In genomic region chr17:7019406-7019805, GRCh38 we compare ENCODE assay signal across 10 cellular contexts. TPM values are rescaled to one million over a fixed set of nuclear protein-coding genes. Genes with fewer than 3 reads are reported as not detected.
DNase-seq lines count a peak whose midpoint lies in the region; ATAC-seq, FAIRE-seq and TF ChIP-seq lines count a peak whose summit lies in the region.
"Had no signal": no experiment of that assay in that cellular context is flagged by ENCODE, and none has a peak within 500 bp of the region (broad histone marks: within the 10 kb centered on the region; RNA-seq: fewer than 3 reads in every experiment).

No MANE protein-coding gene starts in this region.

- H3K9ac ChIP-seq in endothelial cell of umbilical vein (replicated peaks; ENCODE audit: extremely low read depth, insufficient read depth, low read length), result peak overlapping the region; percentile 100
- H3K9ac ChIP-seq in neural progenitor cell, result no peak overlapping the region

- no TSS peak for BruUV-seq in endothelial cell of umbilical vein (replicated peaks; lab: Mats Ljungman, UMichigan)

- H3K36me3 ChIP-seq in right atrium auricular region, result peaks cover 7% of the 10 kb centered on the region
- peaks cover 4 to 5% of the 10 kb centered on the region in 2 experiments for H3K36me3 ChIP-seq in endothelial cell of umbilical vein (ENCODE audit: control insufficient read depth in 2 of 2, extremely low read depth in 1 of 2, insufficient read depth in 2 of 2, low read length in 2 of 2)
- no peaks in the 10 kb centered on the region for H3K36me3 ChIP-seq in neural progenitor cell
- no peaks in the 10 kb centered on the region for H3K36me3 ChIP-seq in uterus

- peaks cover 27% of the 10 kb centered on the region for H3K27me3 Mint-ChIP-seq in neural progenitor cell (ENCODE audit: insufficient read depth, low read depth)
- peaks cover 11% of the 10 kb centered on the region for H3K27me3 Mint-ChIP-seq in activated T-cell treated with anti-CD3 and anti-CD28 coated beads, Interleukin-2, amount 50 U/mL, for 24 hours

- H3K4me1 Mint-ChIP-seq in neural progenitor cell, result peaks cover 63% of the 10 kb centered on the region
- peaks cover 64% of the 10 kb centered on the region for H3K4me1 Mint-ChIP-seq in activated T-cell treated with anti-CD3 and anti-CD28 coated beads, Interleukin-2, amount 50 U/mL, for 24 hours (ENCODE audit: low read depth)

- H4K20me1 ChIP-seq in endothelial cell of umbilical vein (replicated peaks; ENCODE audit: control insufficient read depth, extremely low read depth, insufficient read depth, low read length) (no peaks in the 10 kb centered on the region), neural progenitor cell (ENCODE audit: low read depth) (no peaks in the 10 kb centered on the region)

- H3K27me3 ChIP-seq in right atrium auricular region (peaks cover 0 to 5% of the 10 kb centered on the region in 2 donors), endothelial cell of umbilical vein (ENCODE audit: control insufficient read depth in 2 of 2, insufficient read depth in 2 of 2, low read length in 2 of 2) (no peaks in the 10 kb centered on the region), neural progenitor cell (peaks cover 43% of the 10 kb centered on the region), uterus (peaks cover 0 to 15% of the 10 kb centered on the region in 2 donors)

- H3K4me1 ChIP-seq in right atrium auricular region (peaks cover 0 to 62% of the 10 kb centered on the region in 2 donors), endothelial cell of umbilical vein (ENCODE audit: control insufficient read depth, extremely low read depth, insufficient read depth, low read length) (peaks cover 47% of the 10 kb centered on the region), neural progenitor cell (peaks cover 6% of the 10 kb centered on the region), uterus (peaks cover 4 to 6% of the 10 kb centered on the region in 2 donors)

- peak overlapping the region; percentile 58 to 60 for H3K4me3 ChIP-seq in right atrium auricular region
- peak overlapping the region in 1 of 3 experiments; percentile 25 for H3K4me3 ChIP-seq in endothelial cell of umbilical vein (replicated peaks in 1 of 3; ENCODE audit: insufficient read depth in 1 of 3, low read depth in 1 of 3, low read length in 3 of 3)
- H3K4me3 ChIP-seq in neural progenitor cell, result peak overlapping the region; percentile 10
- peak overlapping the region; percentile 60 to 77 for H3K4me3 ChIP-seq in uterus

- POLR2A ChIA-PET in endothelial cell of umbilical vein (lab: Charles Lee), result no interaction called here

- H3F3A ChIP-seq in neural progenitor cell (ENCODE audit: low read depth), result peaks cover 43% of the 10 kb centered on the region

- FAIRE-seq in endothelial cell of umbilical vein (lab: Jason Lieb, UNC), result peak; percentile 65

- H3K36me3 Mint-ChIP-seq in neural progenitor cell, result peaks cover 2% of the 10 kb centered on the region
- peaks cover 32% of the 10 kb centered on the region for H3K36me3 Mint-ChIP-seq in activated T-cell treated with anti-CD3 and anti-CD28 coated beads, Interleukin-2, amount 50 U/mL, for 24 hours (ENCODE audit: low read depth)

- no peak for TF ChIP-seq POLR2A in endothelial cell of umbilical vein (IDR thresholded peaks at IDR 0.05; ENCODE audit: low read depth, low read length)
- TF ChIP-seq POLR2A in uterus (IDR thresholded peaks at IDR 0.05), result no peak

- no peak for ATAC-seq in left ventricle myocardium superior

- no peaks in the 10 kb centered on the region for H3K9me3 ChIP-seq in right atrium auricular region
- H3K9me3 ChIP-seq in endothelial cell of umbilical vein (replicated peaks; ENCODE audit: control insufficient read depth, insufficient read depth, low read length), result no peaks in the 10 kb centered on the region
- no peaks in the 10 kb centered on the region for H3K9me3 ChIP-seq in neural progenitor cell (ENCODE audit: low read depth)
- no peaks in the 10 kb centered on the region for H3K9me3 ChIP-seq in uterus

- no peaks in the 10 kb centered on the region for H3K9me1 ChIP-seq in endothelial cell of umbilical vein (replicated peaks; ENCODE audit: control insufficient read depth, extremely low read depth, insufficient read depth, low read length)

- dilution Hi-C loops in endothelial cell of umbilical vein (cut with MboI; ENCODE audit: extremely low pct_ligation_motif_present, low sequenced_read_pairs), result no loop called here

- no peak for TF ChIP-seq CTCF in right atrium auricular region (IDR thresholded peaks at IDR 0.05)
- no peak for TF ChIP-seq CTCF in endothelial cell of umbilical vein (IDR thresholded peaks at IDR 0.05; ENCODE audit: extremely low read depth in 1 of 2, insufficient read depth in 1 of 2, low read depth in 1 of 2, low read length in 2 of 2)
- no peak for TF ChIP-seq CTCF in neural progenitor cell (IDR thresholded peaks at IDR 0.05)
- no peak for TF ChIP-seq CTCF in uterus (IDR thresholded peaks at IDR 0.05)

- DNase-seq in right atrium auricular region (ENCODE audit: low spot score) (no peak), left ventricle myocardium superior (no peak), endothelial cell of umbilical vein (ENCODE audit: low read depth, low spot score) (no peak), neural progenitor cell (ENCODE audit: low spot score) (no peak), uterus (peak in 1 of 2 donors; percentile 39), SHP77 (lab: John Stamatoyannopoulos, UW) (no peak), iPS-NIHi7 (ENCODE audit: extremely low spot score) (no peak)
- no peak for DNase-seq in activated T-cell treated with anti-CD3 and anti-CD28 coated beads, Interleukin-2, amount 50 U/mL, for 24 hours
- DNase-seq: activated T-cell treated with anti-CD3 and anti-CD28 coated beads for 4 hours had no signal

- H3K27ac Mint-ChIP-seq in neural progenitor cell, result no peak overlapping the region
- no peak overlapping the region for H3K27ac Mint-ChIP-seq in activated T-cell treated with anti-CD3 and anti-CD28 coated beads, Interleukin-2, amount 50 U/mL, for 24 hours
- H3K27ac Mint-ChIP-seq: stimulated activated naive CD8-positive, alpha-beta T cell treated with anti-CD3 and anti-CD28 coated beads, Interleukin-15, Interleukin-2, amounts not matched to agents 100 ng/mL and 50 ng/mL, for 24 hours had no signal

- H2AFZ ChIP-seq in endothelial cell of umbilical vein (ENCODE audit: low read depth, low read length) (no peak overlapping the region), neural progenitor cell (replicated peaks) (peak overlapping the region; percentile 35)

- peaks cover 2% of the 10 kb centered on the region for H3K9me3 Mint-ChIP-seq in neural progenitor cell
- no peaks in the 10 kb centered on the region for H3K9me3 Mint-ChIP-seq in activated T-cell treated with anti-CD3 and anti-CD28 coated beads, Interleukin-2, amount 50 U/mL, for 24 hours
- H3K9me3 Mint-ChIP-seq: stimulated activated naive CD8-positive, alpha-beta T cell treated with anti-CD3 and anti-CD28 coated beads, Interleukin-15, Interleukin-2, amounts not matched to agents 100 ng/mL and 50 ng/mL, for 24 hours had no signal

- CTCF ChIA-PET in endothelial cell of umbilical vein (lab: Charles Lee), result interaction anchor here (3.2 to 5.2 kb wide), 2 partner anchors 15 to 109 kb away, joined by 29 to 58 read pairs; no protein-coding TSS in a partner anchor

- H3K79me2 ChIP-seq in endothelial cell of umbilical vein (ENCODE audit: control insufficient read depth, insufficient read depth, low read length) (peaks cover 20% of the 10 kb centered on the region), neural progenitor cell (ENCODE audit: low read depth) (no peaks in the 10 kb centered on the region)

- intact Hi-C loops in left ventricle myocardium superior (cut with micrococcal nuclease) (no loop called here), endothelial cell of umbilical vein (cut with micrococcal nuclease) (no loop called here), uterus (cut with DNase I; ENCODE audit: low total_unique reads) (no loop called here)

- H3K4me2 ChIP-seq in endothelial cell of umbilical vein (ENCODE audit: insufficient read depth, low read length) (peak overlapping the region; percentile 74), neural progenitor cell (peak overlapping the region; percentile 65)

- H3K27ac ChIP-seq in right atrium auricular region, result peak overlapping the region; percentile 85 to 87
- peak overlapping the region; percentile 96 for H3K27ac ChIP-seq in endothelial cell of umbilical vein (ENCODE audit: insufficient read depth, low read depth, low read length)
- no peak overlapping the region for H3K27ac ChIP-seq in neural progenitor cell
- peak overlapping the region; percentile 94 to 96 for H3K27ac ChIP-seq in uterus

- H3K4me3 Mint-ChIP-seq in neural progenitor cell, result peak overlapping the region; percentile 27
- no peak overlapping the region for H3K4me3 Mint-ChIP-seq in activated T-cell treated with anti-CD3 and anti-CD28 coated beads, Interleukin-2, amount 50 U/mL, for 24 hours
- H3K4me3 Mint-ChIP-seq: stimulated activated naive CD8-positive, alpha-beta T cell treated with anti-CD3 and anti-CD28 coated beads, Interleukin-15, Interleukin-2, amounts not matched to agents 100 ng/mL and 50 ng/mL, for 24 hours had no signal

RNA-seq across cellular contexts. Expression of gene BCL6B, which starts 3.4 kb away (rescaled TPM):
- 1 to 10 TPM; 6.1 to 9.2 TPM for total RNA-seq in right atrium auricular region
- 13.1 TPM for total RNA-seq in left ventricle myocardium superior
- total RNA-seq in endothelial cell of umbilical vein, result 160 and 163 TPM in 2 replicates
- 93.5 and 94.5 TPM in 2 replicates for polyA plus RNA-seq in endothelial cell of umbilical vein
- polyA plus RNA-seq in endothelial cell of umbilical vein (2011; cell fraction: cytosol; rRNA removed), result 43.3 and 56.6 TPM in 2 replicates
- polyA plus RNA-seq in endothelial cell of umbilical vein (2011; cell fraction: nucleus; rRNA removed), result 146 and 202 TPM in 2 replicates
- 100 and 123 TPM in 2 replicates for polyA plus RNA-seq in endothelial cell of umbilical vein (2012)
- polyA minus RNA-seq in endothelial cell of umbilical vein, result 66.4 and 74.7 TPM in 2 replicates
- polyA minus RNA-seq in endothelial cell of umbilical vein (2011; cell fraction: cytosol; rRNA and poly(A)+ RNA removed), result not detected
- 69.6 and 113 TPM in 2 replicates for polyA minus RNA-seq in endothelial cell of umbilical vein (2011; cell fraction: nucleus; rRNA and poly(A)+ RNA removed)
- total RNA-seq in neural progenitor cell (ENCODE audit: low replicate concordance), result 3.8 and 5.3 TPM in 2 replicates
- total RNA-seq in uterus, result 10 to 100 TPM in 3 of 4 donors, 1 to 10 TPM in 1; 9.7 to 32.8 (median 22.7) TPM

RNA-seq across cellular contexts. Expression of gene RNASEK, which starts 7.0 kb away (rescaled TPM):
- total RNA-seq in right atrium auricular region, result 100 to 1,000 TPM; 231 to 334 TPM
- total RNA-seq in left ventricle myocardium superior, result 174 TPM
- total RNA-seq in endothelial cell of umbilical vein, result 272 and 287 TPM in 2 replicates
- 309 and 319 TPM in 2 replicates for polyA plus RNA-seq in endothelial cell of umbilical vein
- 279 and 315 TPM in 2 replicates for polyA plus RNA-seq in endothelial cell of umbilical vein (2011; cell fraction: cytosol; rRNA removed)
- 116 and 141 TPM in 2 replicates for polyA plus RNA-seq in endothelial cell of umbilical vein (2011; cell fraction: nucleus; rRNA removed)
- polyA plus RNA-seq in endothelial cell of umbilical vein (2012), result 589 and 679 TPM in 2 replicates
- polyA minus RNA-seq in endothelial cell of umbilical vein, result 196 and 216 TPM in 2 replicates
- polyA minus RNA-seq in endothelial cell of umbilical vein (2011; cell fraction: cytosol; rRNA and poly(A)+ RNA removed), result 135 TPM
- polyA minus RNA-seq in endothelial cell of umbilical vein (2011; cell fraction: nucleus; rRNA and poly(A)+ RNA removed), result 63.9 and 81.2 TPM in 2 replicates
- 104 and 137 TPM in 2 replicates for total RNA-seq in neural progenitor cell (ENCODE audit: low replicate concordance)
- total RNA-seq in uterus, result 100 to 1,000 TPM in 2 of 4 donors, 10 to 100 TPM in 2; 30.8 to 153 (median 101) TPM

RNA-seq across cellular contexts. Expression of gene SLC16A13, which starts 16.4 kb away (rescaled TPM):
- total RNA-seq in right atrium auricular region (under 1 TPM; 0.70 to 0.71 TPM), left ventricle myocardium superior (1.2 TPM), endothelial cell of umbilical vein (18.6 and 24.7 TPM in 2 replicates), neural progenitor cell (ENCODE audit: low replicate concordance) (1.4 TPM in 1 of 2 replicates, not detected in the other), uterus (1 to 10 TPM in 1 of 4 donors, under 1 TPM in 1, not detected in 2; 0.51 to 3.4 TPM)
- polyA plus RNA-seq in endothelial cell of umbilical vein, result 16.8 and 18.4 TPM in 2 replicates
- polyA plus RNA-seq in endothelial cell of umbilical vein (2011; cell fraction: cytosol; rRNA removed), result 6.4 and 8.0 TPM in 2 replicates
- 8.8 and 10.8 TPM in 2 replicates for polyA plus RNA-seq in endothelial cell of umbilical vein (2011; cell fraction: nucleus; rRNA removed)
- polyA plus RNA-seq in endothelial cell of umbilical vein (2012), result 7.9 and 12.0 TPM in 2 replicates
- 13.8 and 17.9 TPM in 2 replicates for polyA minus RNA-seq in endothelial cell of umbilical vein
- 1.8 TPM for polyA minus RNA-seq in endothelial cell of umbilical vein (2011; cell fraction: cytosol; rRNA and poly(A)+ RNA removed)
- polyA minus RNA-seq in endothelial cell of umbilical vein (2011; cell fraction: nucleus; rRNA and poly(A)+ RNA removed), result 5.2 and 6.5 TPM in 2 replicates

RNA-seq across cellular contexts. Expression of gene ALOX12, which starts 23.6 kb away (rescaled TPM):
- total RNA-seq in right atrium auricular region, result under 1 TPM in 1 of 2 donors, not detected in 1; 0.47 TPM
- total RNA-seq in left ventricle myocardium superior, result not detected
- total RNA-seq in endothelial cell of umbilical vein, result not detected in 2 replicates
- not detected in 2 replicates for polyA plus RNA-seq in endothelial cell of umbilical vein
- polyA plus RNA-seq in endothelial cell of umbilical vein (2011; cell fraction: cytosol; rRNA removed), result 0.03 TPM in 1 of 2 replicates, not detected in the other
- polyA plus RNA-seq in endothelial cell of umbilical vein (2011; cell fraction: nucleus; rRNA removed), result not detected in 2 replicates
- 0.16 and 0.52 TPM in 2 replicates for polyA plus RNA-seq in endothelial cell of umbilical vein (2012)
- polyA minus RNA-seq in endothelial cell of umbilical vein, result not detected in 2 replicates
- not detected for polyA minus RNA-seq in endothelial cell of umbilical vein (2011; cell fraction: cytosol; rRNA and poly(A)+ RNA removed)
- polyA minus RNA-seq in endothelial cell of umbilical vein (2011; cell fraction: nucleus; rRNA and poly(A)+ RNA removed), result not detected in 2 replicates
- total RNA-seq in neural progenitor cell (ENCODE audit: low replicate concordance), result 0.21 and 0.40 TPM in 2 replicates
- under 1 TPM in 2 of 4 donors, not detected in 2; 0.14 to 0.34 TPM for total RNA-seq in uterus

RNA-seq across cellular contexts. Expression of gene SLC16A11, which starts 24.5 kb away (rescaled TPM):
- total RNA-seq in right atrium auricular region (1 to 10 TPM; 1.9 to 3.4 TPM), left ventricle myocardium superior (0.47 TPM), endothelial cell of umbilical vein (0.53 and 0.95 TPM in 2 replicates), neural progenitor cell (ENCODE audit: low replicate concordance) (not detected in 2 replicates), uterus (1 to 10 TPM in 1 of 4 donors, under 1 TPM in 3; 0.14 to 10.0 (median 0.85) TPM)
- 1.1 and 1.4 TPM in 2 replicates for polyA plus RNA-seq in endothelial cell of umbilical vein
- 0.52 and 0.68 TPM in 2 replicates for polyA plus RNA-seq in endothelial cell of umbilical vein (2011; cell fraction: cytosol; rRNA removed)
- polyA plus RNA-seq in endothelial cell of umbilical vein (2011; cell fraction: nucleus; rRNA removed), result 1.8 and 2.0 TPM in 2 replicates
- 0.21 and 0.46 TPM in 2 replicates for polyA plus RNA-seq in endothelial cell of umbilical vein (2012)
- polyA minus RNA-seq in endothelial cell of umbilical vein, result not detected in 2 replicates
- polyA minus RNA-seq in endothelial cell of umbilical vein (2011; cell fraction: cytosol; rRNA and poly(A)+ RNA removed), result not detected
- polyA minus RNA-seq in endothelial cell of umbilical vein (2011; cell fraction: nucleus; rRNA and poly(A)+ RNA removed), result 1.2 TPM in 1 of 2 replicates, not detected in the other
